In the genomic region with DNA sequence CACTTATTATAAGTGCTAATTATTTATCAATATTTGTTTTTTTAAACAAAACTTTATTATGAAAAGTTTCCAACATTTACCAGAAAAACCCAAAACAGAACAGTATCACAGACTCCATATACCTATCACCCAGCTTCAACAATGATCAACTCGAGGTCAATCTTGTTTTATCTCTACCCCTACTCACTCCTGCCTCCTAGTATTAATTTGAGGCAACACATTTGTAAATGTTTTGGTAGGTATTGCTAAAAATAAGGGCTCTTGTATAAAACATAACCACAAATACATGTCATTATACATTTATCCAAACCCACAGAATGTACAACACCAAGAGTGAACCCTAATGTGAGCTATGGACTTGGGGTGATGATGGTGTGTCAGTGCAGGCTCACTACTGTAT, we compare ENCODE assay signal across 30 cellular contexts. TPM values are rescaled to one million over a fixed set of nuclear protein-coding genes. Genes with fewer than 3 reads are reported as not detected.
"Had no signal": no experiment of that assay in that cellular context is flagged by ENCODE, and none has a peak within 500 bp of the region (broad histone marks: within the 10 kb centered on the region; RNA-seq: fewer than 3 reads in every experiment).

No MANE protein-coding gene starts in this region.

- H3K36me3 ChIP-seq: adrenal gland, esophagus squamous epithelium, gastroesophageal sphincter, heart right ventricle had no signal

- H3K4me3 ChIP-seq: adrenal gland, body of pancreas, coronary artery, esophagus squamous epithelium, gastroesophageal sphincter, heart right ventricle, hepatocyte had no signal

- H3K79me2 ChIP-seq: hepatocyte had no signal

- H3K27ac ChIP-seq: adrenal gland, body of pancreas, coronary artery, esophagus squamous epithelium, gastroesophageal sphincter, heart right ventricle, hepatocyte had no signal

- H3K27me3 ChIP-seq: adrenal gland, body of pancreas, esophagus squamous epithelium, gastroesophageal sphincter, heart right ventricle, hepatocyte had no signal

- H3K4me2 ChIP-seq: hepatocyte had no signal

- H3K9me3 ChIP-seq: adrenal gland, body of pancreas, esophagus squamous epithelium, gastroesophageal sphincter, heart right ventricle had no signal

- ATAC-seq: activated naive CD8-positive, alpha-beta T cell treated with anti-CD3 and anti-CD28 coated beads, Interleukin-2, amount 50 U/mL, for 24 hours; activated T-cell treated with anti-CD3 and anti-CD28 coated beads, Interleukin-2, amount 50 U/mL, for 4 hours; activated T-helper 17 cell treated with anti-CD3 and anti-CD28 coated beads, Interleukin-2, amount 50 U/mL, for 72 hours; body of pancreas; effector memory CD8-positive, alpha-beta T cell; gastroesophageal sphincter; heart right ventricle; WTC11 had no signal

- DNase-seq: activated CD4-positive, alpha-beta memory T cell treated with anti-CD3 and anti-CD28 coated beads, Interleukin-2, amount 10 ng/mL, durations not matched to agents 7 days and 5 days; activated CD4-positive, alpha-beta T cell treated with anti-CD3 and anti-CD28 coated beads for 1 hour; activated CD4-positive, alpha-beta T cell treated with anti-CD3 and anti-CD28 coated beads for 4 hours; activated CD4-positive, alpha-beta T cell treated with anti-CD3 and anti-CD28 coated beads, Interleukin-2, amount 10 ng/mL, durations not matched to agents 7 days and 5 days; activated CD4-positive, alpha-beta T cell treated with anti-CD3 and anti-CD28 coated beads, Interleukin-2, amount 50 U/mL, for 4 hours; activated effector memory CD4-positive, alpha-beta T cell treated with Interleukin-2 at 50 U/mL for 16 hours; activated gamma-delta T cell treated with Interleukin-2 at 50 U/mL for 16 hours; activated naive CD4-positive, alpha-beta T cell treated with anti-CD3 and anti-CD28 coated beads, Interleukin-2, amount 50 U/mL, for 16 hours; activated naive CD4-positive, alpha-beta T cell treated with Interleukin-2 at 50 U/mL for 16 hours; activated naive CD8-positive, alpha-beta T cell treated with anti-CD3 and anti-CD28 coated beads, Interleukin-2, amount 50 U/mL, for 24 hours; activated T-cell treated with anti-CD3 and anti-CD28 coated beads, Interleukin-2, amount 50 U/mL, for 4 hours; adrenal gland; amygdala; aorta; body of pancreas; caudate nucleus; cerebellar nuclear complex; dermis blood vessel endothelial cell; effector CD4-positive, alpha-beta T cell; effector memory CD8-positive, alpha-beta T cell; esophagus squamous epithelium; foreskin melanocyte; heart right ventricle; T-helper 2 cell had no signal

- H2AFZ ChIP-seq: hepatocyte had no signal

RNA-seq across cellular contexts. Expression of a gene that starts 15.9 kb away (rescaled TPM):
- total RNA-seq: glomerular endothelial cell had no signal
